8 cellular contexts compared by ENCODE assay signal in the genomic region with DNA sequence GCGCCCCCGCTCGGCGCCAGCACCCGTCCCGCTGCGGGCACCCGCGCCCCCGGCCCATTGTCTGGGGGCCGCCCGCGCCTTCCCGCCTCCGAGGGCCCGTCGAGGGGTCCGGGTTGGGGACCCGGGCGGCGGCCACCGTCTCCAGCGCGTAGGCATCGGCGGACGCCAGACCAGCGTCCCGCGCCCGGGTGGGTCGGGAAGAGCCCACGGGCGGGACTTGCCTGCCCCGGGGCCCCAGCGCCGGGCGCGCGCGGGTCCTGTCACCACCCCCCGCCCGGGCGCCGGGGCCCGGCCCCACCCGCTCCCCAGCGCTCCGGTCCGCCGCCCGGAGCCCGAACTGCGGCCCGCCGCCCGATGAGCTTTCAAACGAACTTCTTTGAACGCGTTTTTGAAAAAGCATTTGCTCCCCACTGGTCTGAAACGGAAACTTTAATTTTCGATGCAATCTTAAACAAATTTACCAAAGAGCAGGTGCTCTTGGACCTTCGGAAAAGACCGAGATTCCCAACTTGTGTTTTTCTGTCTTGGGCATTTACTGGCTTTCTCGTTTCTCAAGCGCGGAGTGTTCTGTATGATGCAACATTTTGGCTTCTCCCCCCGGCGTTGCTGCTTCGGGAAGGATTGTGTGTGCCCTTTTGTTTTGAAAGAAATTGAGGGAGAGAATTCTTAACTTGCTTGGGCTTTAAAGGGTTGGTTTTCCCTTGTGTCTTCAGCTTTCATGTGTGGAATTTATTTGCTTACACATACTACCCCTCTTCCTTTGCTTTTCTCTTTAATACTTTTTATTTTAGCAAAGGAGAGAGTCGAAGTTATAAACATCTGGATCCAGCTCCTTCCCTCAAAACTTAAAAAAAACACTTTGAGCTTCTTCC. TPM values are rescaled to one million over a fixed set of nuclear protein-coding genes. Genes with fewer than 3 reads are reported as not detected.
A peak's percentile ranks its signal among the peaks of the same experiment; 100 is the strongest.
DNase-seq lines count a peak whose midpoint lies in the region; ATAC-seq, FAIRE-seq and TF ChIP-seq lines count a peak whose summit lies in the region.

No MANE protein-coding gene starts in this region.

- H3K27me3 ChIP-seq in dorsolateral prefrontal cortex (peaks cover 0 to 33% (median 0%) of the 10 kb centered on the region in 45 donors), thymus (ENCODE audit: control insufficient read depth, insufficient read depth) (no peaks in the 10 kb centered on the region)

- no peaks in the 10 kb centered on the region for H3K36me3 ChIP-seq in thymus (ENCODE audit: control insufficient read depth, insufficient read depth)

- TF ChIP-seq CTCF in CD14-positive monocyte (IDR thresholded peaks at IDR 0.05), result no peak
- no peak for TF ChIP-seq CTCF in dorsolateral prefrontal cortex (IDR thresholded peaks at IDR 0.05 in 54 of 56, conservative IDR thresholded peaks at IDR 0.05 in 2 of 56; ENCODE audit: low read depth in 1 of 56, partially characterized antibody in 56 of 56)

- DNase-seq in CD14-positive monocyte (ENCODE audit: low spot score), result no peak
- DNase-seq in KBM-7, result peak; percentile 73
- peak in 1 of 10 donors; percentile 31 for DNase-seq in dorsolateral prefrontal cortex
- peak in 1 of 2 donors; percentile 38 for DNase-seq in memory B cell (ENCODE audit: low spot score in 2 of 2)
- no peak for DNase-seq in GM12892 (ENCODE audit: insufficient read length)

- no peaks in the 10 kb centered on the region for H3K9me3 ChIP-seq in thymus (ENCODE audit: control insufficient read depth)

- H3K4me3 Mint-ChIP-seq in CD14-positive monocyte (peak overlapping the region; percentile 90 to 95), memory B cell (peak overlapping the region; percentile 92)
- H3K4me3 Mint-ChIP-seq in T-helper 1 cell treated with Interleukin-12 subunit alpha and Interleukin-12 subunit beta and Interleukin-4 antibody, amounts not matched to agents 30 μg/mL and 1 μg/mL, for 36 hours, result peak overlapping the region; percentile 91

- peak overlapping the region; percentile 37 to 96 (median 80) for H3K4me3 ChIP-seq in dorsolateral prefrontal cortex
- peak overlapping the region; percentile 66 for H3K4me3 ChIP-seq in thymus (ENCODE audit: low read length)

- intact Hi-C loops in CD14-positive monocyte (cut with micrococcal nuclease), result loop anchor here (5.0 kb wide), 1 partner anchor 39 kb away; no protein-coding TSS in a partner anchor
- intact Hi-C loops in dorsolateral prefrontal cortex (cut with DNase I), result loop anchor here (1.0 to 2.0 kb wide), 5 partner anchors 31 to 85 kb away; no protein-coding TSS in a partner anchor

- H3K36me3 Mint-ChIP-seq in CD14-positive monocyte (peaks cover 2 to 5% of the 10 kb centered on the region in 2 donors), memory B cell (peaks cover 3% of the 10 kb centered on the region)
- peaks cover 2% of the 10 kb centered on the region for H3K36me3 Mint-ChIP-seq in T-helper 1 cell treated with Interleukin-12 subunit alpha and Interleukin-12 subunit beta and Interleukin-4 antibody, amounts not matched to agents 30 μg/mL and 1 μg/mL, for 36 hours (ENCODE audit: low read depth)

- H3K4me1 ChIP-seq in thymus (ENCODE audit: control insufficient read depth, insufficient read depth, low read length), result no peaks in the 10 kb centered on the region

- FAIRE-seq in GM12892 (lab: Jason Lieb, UNC), result no peak

- ATAC-seq in GM19395 (IDR thresholded peaks at IDR 0.05; ENCODE audit: unreplicated experiment) (peak; percentile 1), memory B cell (ENCODE audit: low read depth) (no peak)

- no peak for TF ChIP-seq POLR2A in GM12892 (IDR thresholded peaks at IDR 0.05; ENCODE audit: low read depth, low read length)

- H3K9me3 Mint-ChIP-seq in CD14-positive monocyte, result no peaks in the 10 kb centered on the region
- no peaks in the 10 kb centered on the region for H3K9me3 Mint-ChIP-seq in T-helper 1 cell treated with Interleukin-12 subunit alpha and Interleukin-12 subunit beta and Interleukin-4 antibody, amounts not matched to agents 30 μg/mL and 1 μg/mL, for 36 hours
- H3K9me3 Mint-ChIP-seq in memory B cell, result no peaks in the 10 kb centered on the region

- in situ Hi-C loops in KBM-7 (cut with MboI; ENCODE audit: low pct_unique_long_range_greater_than_20kb, low sequenced_read_pairs), result no loop called here

- peaks cover 46% of the 10 kb centered on the region for H3K4me1 Mint-ChIP-seq in CD14-positive monocyte
- H3K4me1 Mint-ChIP-seq in T-helper 1 cell treated with Interleukin-12 subunit alpha and Interleukin-12 subunit beta and Interleukin-4 antibody, amounts not matched to agents 30 μg/mL and 1 μg/mL, for 36 hours (ENCODE audit: low read depth), result peaks cover 40% of the 10 kb centered on the region
- peaks cover 46% of the 10 kb centered on the region for H3K4me1 Mint-ChIP-seq in memory B cell

- H3K27ac Mint-ChIP-seq in CD14-positive monocyte (peak overlapping the region; percentile 80 to 94 (median 90)), memory B cell (peak overlapping the region; percentile 100)
- H3K27ac Mint-ChIP-seq in T-helper 1 cell treated with Interleukin-12 subunit alpha and Interleukin-12 subunit beta and Interleukin-4 antibody, amounts not matched to agents 30 μg/mL and 1 μg/mL, for 36 hours, result peak overlapping the region; percentile 82

- peak overlapping the region; percentile 33 to 99 (median 93) for H3K27ac ChIP-seq in dorsolateral prefrontal cortex
- H3K27ac ChIP-seq in thymus (ENCODE audit: low read depth), result peak overlapping the region; percentile 58

- under 1% methylated on average over 71 of the region's 71 CpGs for WGBS in thymus

- H3K27me3 Mint-ChIP-seq in CD14-positive monocyte (ENCODE audit: low read depth in 3 of 3), result peaks cover 2 to 3% (median 2%) of the 10 kb centered on the region in 3 donors
- H3K27me3 Mint-ChIP-seq in T-helper 1 cell treated with Interleukin-12 subunit alpha and Interleukin-12 subunit beta and Interleukin-4 antibody, amounts not matched to agents 30 μg/mL and 1 μg/mL, for 36 hours (ENCODE audit: low read depth), result peaks cover 8% of the 10 kb centered on the region
- H3K27me3 Mint-ChIP-seq in memory B cell, result no peaks in the 10 kb centered on the region

RNA-seq across cellular contexts. Expression of a gene that starts 0.7 kb away (rescaled TPM):
- polyA plus RNA-seq in CD14-positive monocyte, result 10 to 100 TPM; 24.6 to 38.1 TPM
- total RNA-seq in dorsolateral prefrontal cortex, result 100 to 1,000 TPM in 39 of 120 experiments, 10 to 100 TPM in 81; 39.8 to 251 (median 85.5) TPM
- polyA plus RNA-seq in thymus, result 96.5 TPM
- 39.3 TPM for polyA plus RNA-seq in GM12892 (2012; ENCODE audit: missing spikeins)
